In genomic region chr16:2960183-2961010, GRCh38 we compare ENCODE assay signal across 30 cellular contexts. TPM values are rescaled to one million over a fixed set of nuclear protein-coding genes. Genes with fewer than 3 reads are reported as not detected.
A peak's percentile ranks its signal among the peaks of the same experiment; 100 is the strongest.
DNase-seq lines count a peak whose midpoint lies in the region; ATAC-seq and TF ChIP-seq lines count a peak whose summit lies in the region.
"Had no signal": no experiment of that assay in that cellular context is flagged by ENCODE, and none has a peak within 500 bp of the region (broad histone marks: within the 10 kb centered on the region; RNA-seq: fewer than 3 reads in every experiment).

No MANE protein-coding gene starts in this region.

- peak; percentile 68 for DNase-seq in DMS53 (lab: John Stamatoyannopoulos, UW)
- no peak for DNase-seq in DMS53 treated with DMSO at 0.1 percent for 48 hours (lab: John Stamatoyannopoulos, UW; ENCODE audit: unreplicated experiment)
- DNase-seq in left colon: peak; percentile 26 to 27
- DNase-seq in HPDE6-E6E7 (ENCODE audit: extremely low spot score): no peak
- DNase-seq in endothelial cell (ENCODE audit: low spot score): no peak
- DNase-seq: activated CD8-positive, alpha-beta T cell treated with anti-CD3 and anti-CD28 coated beads for 36 hours; activated naive CD8-positive, alpha-beta T cell treated with anti-CD3 and anti-CD28 coated beads for 36 hours; aorta; Calu3; colonic mucosa; effector CD8-positive, alpha-beta T cell; GM23248; KBM-7; lower lobe of right lung; MG63; NCI-H1417; NCI-H2029 treated with DMSO at 0.1 percent for 48 hours; NCI-H2227 treated with DMSO at 0.1 percent for 48 hours; NCI-H69; SK-N-SH; stimulated activated CD4-positive, alpha-beta T cell treated with anti-CD3 and anti-CD28 coated beads, Interleukin-2, amount 100 ng/mL, for 24 hours; T-helper 17 cell; tibial artery had no signal

- H3K4me3 ChIP-seq in HEK293 (ENCODE audit: low read depth, low read length): no peak overlapping the region
- H3K4me3 ChIP-seq: cardiac muscle cell, colonic mucosa, GM23248, lower lobe of right lung, MG63, tibial artery had no signal

- intact Hi-C loops in left colon (cut with DNase I, micrococcal nuclease): no loop called here

- TF ChIP-seq CTCF in HEK293 (tag by site-specific recombination; IDR thresholded peaks at IDR 0.05) (no peak), endothelial cell (IDR thresholded peaks at IDR 0.05; ENCODE audit: unreplicated experiment) (no peak)

- no peak overlapping the region for H3K27ac ChIP-seq in HEK293 (ENCODE audit: extremely low read depth, low read depth, low read length)
- H3K27ac ChIP-seq: cardiac muscle cell, colonic mucosa, GM23248, lower lobe of right lung, parathyroid adenoma, RWPE1, tibial artery had no signal

- H3K4me1 ChIP-seq in HEK293 (ENCODE audit: control insufficient read depth, insufficient read depth, low read length): peaks cover 6% of the 10 kb centered on the region

- peaks cover 15% of the 10 kb centered on the region for H3K27me3 Mint-ChIP-seq in endothelial cell (ENCODE audit: unreplicated experiment)

- CTCF ChIA-PET in HEK293 (lab: Yijun Ruan, JAX): interaction anchor here (0.6 to 1.9 kb wide), 8 partner anchors 10 to 704 kb away, joined by 3 to 7 read pairs (median 4); no protein-coding TSS in a partner anchor

- no peaks in the 10 kb centered on the region for H3K9me3 Mint-ChIP-seq in endothelial cell (ENCODE audit: unreplicated experiment)
- H3K9me3 Mint-ChIP-seq: activated CD8-positive, alpha-beta T cell treated with anti-CD3 and anti-CD28 coated beads for 36 hours; activated naive CD8-positive, alpha-beta T cell treated with anti-CD3 and anti-CD28 coated beads for 36 hours; activated T-helper 17 cell treated with anti-CD3 and anti-CD28 coated beads, Interleukin-2, amount 50 U/mL, for 72 hours; natural killer cell treated with Interleukin-12 subunit alpha and Interleukin-12 subunit beta and Interleukin-15 and Interleukin-18, amount 100 ng/mL, for 72 hours had no signal

- POLR2A ChIA-PET in HEK293 (lab: Yijun Ruan, JAX): no interaction called here

- H3K27ac Mint-ChIP-seq in endothelial cell (ENCODE audit: unreplicated experiment): no peak overlapping the region
- H3K27ac Mint-ChIP-seq: activated CD8-positive, alpha-beta T cell treated with anti-CD3 and anti-CD28 coated beads for 36 hours; activated naive CD8-positive, alpha-beta T cell treated with anti-CD3 and anti-CD28 coated beads for 36 hours; activated T-helper 17 cell treated with anti-CD3 and anti-CD28 coated beads, Interleukin-2, amount 50 U/mL, for 72 hours; natural killer cell treated with Interleukin-12 subunit alpha and Interleukin-12 subunit beta and Interleukin-15 and Interleukin-18, amount 100 ng/mL, for 72 hours; T-helper 17 cell had no signal

- no peaks in the 10 kb centered on the region for H3K36me3 Mint-ChIP-seq in endothelial cell (ENCODE audit: low read depth, unreplicated experiment)
- H3K36me3 Mint-ChIP-seq: activated naive CD8-positive, alpha-beta T cell treated with anti-CD3 and anti-CD28 coated beads for 36 hours; natural killer cell treated with Interleukin-12 subunit alpha and Interleukin-12 subunit beta and Interleukin-15 and Interleukin-18, amount 100 ng/mL, for 72 hours had no signal

- ATAC-seq in left colon: peak; percentile 48
- ATAC-seq: activated CD8-positive, alpha-beta T cell treated with anti-CD3 and anti-CD28 coated beads for 36 hours; activated T-helper 17 cell treated with anti-CD3 and anti-CD28 coated beads, Interleukin-2, amount 50 U/mL, for 72 hours; lower lobe of right lung; natural killer cell treated with Interleukin-12 subunit alpha and Interleukin-12 subunit beta and Interleukin-15 and Interleukin-18, amount 100 ng/mL, for 72 hours; T-helper 17 cell had no signal

- H3K4me3 Mint-ChIP-seq in endothelial cell (ENCODE audit: unreplicated experiment): no peak overlapping the region
- H3K4me3 Mint-ChIP-seq: activated CD8-positive, alpha-beta T cell treated with anti-CD3 and anti-CD28 coated beads for 36 hours; activated naive CD8-positive, alpha-beta T cell treated with anti-CD3 and anti-CD28 coated beads for 36 hours; activated T-helper 17 cell treated with anti-CD3 and anti-CD28 coated beads, Interleukin-2, amount 50 U/mL, for 72 hours; natural killer cell treated with Interleukin-12 subunit alpha and Interleukin-12 subunit beta and Interleukin-15 and Interleukin-18, amount 100 ng/mL, for 72 hours; T-helper 17 cell had no signal

- no peaks in the 10 kb centered on the region for H3K36me3 ChIP-seq in HEK293 (ENCODE audit: control insufficient read depth in 2 of 2, insufficient read depth in 1 of 2, low read length in 2 of 2)
- H3K36me3 ChIP-seq: cardiac muscle cell, colonic mucosa, lower lobe of right lung, MG63, tibial artery had no signal

- no peaks in the 10 kb centered on the region for H3K9me3 ChIP-seq in HEK293 (ENCODE audit: control insufficient read depth, insufficient read depth, low read depth, low read length)
- H3K9me3 ChIP-seq: colonic mucosa, lower lobe of right lung, MG63, SK-N-SH, tibial artery had no signal

- H3K4me1 Mint-ChIP-seq in endothelial cell (ENCODE audit: unreplicated experiment): peaks cover 7% of the 10 kb centered on the region
- H3K4me1 Mint-ChIP-seq: activated T-helper 17 cell treated with anti-CD3 and anti-CD28 coated beads, Interleukin-2, amount 50 U/mL, for 72 hours had no signal

TF ChIP-seq in HEK293, 187 proteins besides CTCF, POLR2A, EP300 and RAD21:
- TF ChIP-seq GLIS2 (tag by site-specific recombination; IDR thresholded peaks at IDR 0.05) (0 out of 2 replicates have a peak, but pooled peaks have one; percentile 19), MZF1 (tag by site-specific recombination; IDR thresholded peaks at IDR 0.05; ENCODE audit: borderline replicate concordance) (no peak), ZFP37 (tag by site-specific recombination; IDR thresholded peaks at IDR 0.05) (no peak), GLIS1 (tag by site-specific recombination; IDR thresholded peaks at IDR 0.05) (peak; percentile 53), ZNF501 (tag by site-specific recombination; IDR thresholded peaks at IDR 0.05) (no peak)
TF ChIP-seq in HEK293: peak in this region for 2.

RNA-seq across cellular contexts. Expression of gene KREMEN2, which starts 3.7 kb away (rescaled TPM):
- total RNA-seq in left colon (1 to 10 TPM in 1 of 2 donors, under 1 TPM in 1; 0.89 to 1.1 TPM), endothelial cell (ENCODE audit: unreplicated experiment) (not detected)
- total RNA-seq: activated naive CD8-positive, alpha-beta T cell treated with anti-CD3 and anti-CD28 coated beads for 36 hours; activated T-helper 17 cell treated with anti-CD3 and anti-CD28 coated beads, Interleukin-2, amount 50 U/mL, for 72 hours; aorta; Calu3; GM23248; lower lobe of right lung; mononuclear cell; natural killer cell treated with Interleukin-12 subunit alpha and Interleukin-12 subunit beta and Interleukin-15 and Interleukin-18, amount 100 ng/mL, for 72 hours; T-helper 17 cell had no signal

RNA-seq across cellular contexts. Expression of gene PAQR4, which starts 8.8 kb away (rescaled TPM):
- 10 to 100 TPM in 1 of 2 donors, 1 to 10 TPM in 1; 8.7 to 12.7 TPM for total RNA-seq in left colon
- total RNA-seq in endothelial cell (ENCODE audit: unreplicated experiment): 11.8 TPM

RNA-seq across cellular contexts. Expression of gene PKMYT1, which starts 19.8 kb away (rescaled TPM):
- total RNA-seq in left colon (10 to 100 TPM in 1 of 2 donors, 1 to 10 TPM in 1; 4.4 to 12.6 TPM), endothelial cell (ENCODE audit: unreplicated experiment) (12.2 TPM)
- total RNA-seq: T-helper 17 cell had no signal

RNA-seq across cellular contexts. Expression of gene FLYWCH1, which starts 48.7 kb away (rescaled TPM):
- total RNA-seq in left colon: 10 to 100 TPM; 23.0 to 27.3 TPM
- total RNA-seq in endothelial cell (ENCODE audit: unreplicated experiment): 50.8 TPM

RNA-seq across cellular contexts. Expression of gene CLDN9, which starts 52.3 kb away (rescaled TPM):
- total RNA-seq in left colon: under 1 TPM; 0.40 to 0.42 TPM
- total RNA-seq in endothelial cell (ENCODE audit: unreplicated experiment): not detected
- total RNA-seq: activated CD8-positive, alpha-beta T cell treated with anti-CD3 and anti-CD28 coated beads for 36 hours; activated naive CD8-positive, alpha-beta T cell treated with anti-CD3 and anti-CD28 coated beads for 36 hours; GM23248; mononuclear cell; T-helper 17 cell had no signal

Comparison
In these comparisons a context has a peak if more than half of its experiments do, and no peak if none do; other contexts are left out.
1. DNase-seq: peak in DMS53 (single experiment) and left colon (2 of 2); none in DMS53 treated with DMSO at 0.1 percent for 48 hours (single experiment), HPDE6-E6E7 (single experiment) and endothelial cell (single experiment).